1 cellular context compared by ENCODE assay signal in genomic region chr10:78134919-78135318, GRCh38.
A peak's percentile ranks its signal among the peaks of the same experiment; 100 is the strongest.
TF ChIP-seq lines count a peak whose summit lies in the region.

No MANE protein-coding gene starts in this region.

TF ChIP-seq in GM12878, 131 proteins besides CTCF, POLR2A, EP300 and RAD21:
- TF ChIP-seq TCF12 (IDR thresholded peaks at IDR 0.05; ENCODE audit: low read depth, low read length) (no peak), NRF1 (conservative IDR thresholded peaks at IDR 0.05; ENCODE audit: low read depth, low read length) (no peak), RBBP5 (conservative IDR thresholded peaks at IDR 0.05) (no peak), USF2 (IDR thresholded peaks at IDR 0.05; ENCODE audit: borderline replicate concordance, low read depth, low read length) (no peak), SPI1 (IDR thresholded peaks at IDR 0.05; ENCODE audit: borderline replicate concordance, insufficient read depth, low read depth, low read length) (no peak), USF1 (IDR thresholded peaks at IDR 0.05; ENCODE audit: borderline replicate concordance, extremely low read length, insufficient read depth, low read depth, low read length) (peak; percentile 17), RAD51 (IDR thresholded peaks at IDR 0.05) (peak; percentile 46; the same call in 1 of the 2 replicates), CBFB (IDR thresholded peaks at IDR 0.05; ENCODE audit: low read depth) (no peak), MXI1 (IDR thresholded peaks at IDR 0.05; ENCODE audit: low read depth, low read length) (no peak), PRDM15 (CRISPR knock-in tag; IDR thresholded peaks at IDR 0.05) (no peak)
